Comparison of ENCODE assay signal across 16 cellular contexts in the genomic region with DNA sequence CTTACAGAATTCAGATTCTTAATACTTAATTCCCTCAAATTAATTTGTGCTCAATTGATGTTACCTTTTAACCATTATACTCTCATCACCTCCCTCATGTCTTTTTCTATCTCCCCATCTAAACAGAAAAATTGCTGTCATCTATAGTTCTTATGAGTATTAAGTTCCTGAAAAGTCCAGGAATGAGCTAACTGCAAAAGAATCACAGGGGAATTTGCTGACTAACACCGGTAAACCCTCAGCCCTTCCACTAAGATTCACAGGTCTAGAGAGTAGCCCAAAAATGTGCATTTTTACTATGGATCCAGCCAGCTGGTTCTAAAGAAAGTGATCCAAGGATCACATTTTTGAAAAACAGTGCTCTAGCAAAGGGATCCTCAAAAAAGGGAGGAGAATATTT.
DNase-seq lines count a peak whose midpoint lies in the region; ATAC-seq and TF ChIP-seq lines count a peak whose summit lies in the region.
"Had no signal": no experiment of that assay in that cellular context is flagged by ENCODE, and none has a peak within 500 bp of the region (broad histone marks: within the 10 kb centered on the region; RNA-seq: fewer than 3 reads in every experiment).

No MANE protein-coding gene starts in this region.

- peaks cover 15% of the 10 kb centered on the region for H3K4me1 ChIP-seq in mesodermal cell (ENCODE audit: control insufficient read depth, insufficient read depth, low read length, poor library complexity, severe bottlenecking)
- peaks cover 0 to 8% of the 10 kb centered on the region in 2 donors for H3K4me1 ChIP-seq in adrenal gland (replicated peaks in 1 of 2)
- H3K4me1 ChIP-seq: stomach had no signal

- no peak overlapping the region for H3K4me3 Mint-ChIP-seq in central memory CD8-positive, alpha-beta T cell

- H3K9me3 ChIP-seq in AG04450 (ENCODE audit: control insufficient read depth, insufficient read depth, low read length), result no peaks in the 10 kb centered on the region
- no peaks in the 10 kb centered on the region for H3K9me3 ChIP-seq in mesodermal cell (ENCODE audit: control insufficient read depth, low read length)
- no peaks in the 10 kb centered on the region for H3K9me3 ChIP-seq in adrenal gland (replicated peaks in 1 of 3)
- H3K9me3 ChIP-seq: stomach had no signal

- TF ChIP-seq POLR2A in adrenal gland (IDR thresholded peaks at IDR 0.05), result no peak

- ATAC-seq in central memory CD8-positive, alpha-beta T cell (replicated peaks; ENCODE audit: extremely low read depth, poor library complexity, severe bottlenecking), result no peak
- no peak for ATAC-seq in GM19467 (IDR thresholded peaks at IDR 0.05; ENCODE audit: unreplicated experiment)
- ATAC-seq: HCT116 had no signal

- no peak for DNase-seq in AG04450 (ENCODE audit: low read depth, low spot score)
- DNase-seq in HT1080 (ENCODE audit: low read depth), result peak; percentile 69
- no peak for DNase-seq in central memory CD8-positive, alpha-beta T cell (ENCODE audit: low spot score in 2 of 2)
- DNase-seq in activated CD8-positive, alpha-beta memory T cell treated with anti-CD3 and anti-CD28 coated beads for 24 hours, result no peak
- DNase-seq in adrenal gland, result no peak
- no peak for DNase-seq in NCI-H446 treated with DMSO at 0.1 percent for 48 hours (lab: John Stamatoyannopoulos, UW)
- DNase-seq: activated CD4-positive, CD25-positive, alpha-beta regulatory T cell treated with anti-CD3 and anti-CD28 coated beads, Interleukin-2, amount 50 U/mL, for 72 hours; activated naive CD4-positive, alpha-beta T cell treated with Interleukin-2 at 50 U/mL for 16 hours; effector memory CD4-positive, alpha-beta T cell; MM.1S; NCI-H524 treated with DMSO at 0.1 percent for 48 hours; stomach had no signal

- peaks cover 67% of the 10 kb centered on the region for H3K36me3 Mint-ChIP-seq in central memory CD8-positive, alpha-beta T cell (ENCODE audit: insufficient read depth)

- intact Hi-C loops in adrenal gland (cut with DNase I), result no loop called here

- H3K4me1 Mint-ChIP-seq in central memory CD8-positive, alpha-beta T cell, result no peaks in the 10 kb centered on the region

- peak overlapping the region; percentile 2 for H3K27ac Mint-ChIP-seq in central memory CD8-positive, alpha-beta T cell (ENCODE audit: low read depth)

- H3K27me3 ChIP-seq in AG04450 (ENCODE audit: control insufficient read depth, insufficient read depth, low read length), result no peaks in the 10 kb centered on the region
- no peaks in the 10 kb centered on the region for H3K27me3 ChIP-seq in adrenal gland
- H3K27me3 ChIP-seq: stomach had no signal

- TF ChIP-seq CTCF in AG04450 (IDR thresholded peaks at IDR 0.05; ENCODE audit: low read depth, low read length) (no peak), adrenal gland (IDR thresholded peaks at IDR 0.05) (no peak)

- H3K27ac ChIP-seq in AG04450 (ENCODE audit: low read depth, low read length), result peak overlapping the region; percentile 54
- peak overlapping the region; percentile 79 for H3K27ac ChIP-seq in mesodermal cell (ENCODE audit: low read depth, low read length, severe bottlenecking)
- peak overlapping the region in 1 of 5 donors; percentile 10 for H3K27ac ChIP-seq in adrenal gland
- H3K27ac ChIP-seq: C4-2B, stomach had no signal

- CTCF ChIA-PET in AG04450 (lab: Charles Lee), result interaction anchor here (1.5 to 1.8 kb wide), 2 partner anchors 14 to 19 kb away, joined by 6 read pairs; no protein-coding TSS in a partner anchor

- no peaks in the 10 kb centered on the region for H3K27me3 Mint-ChIP-seq in central memory CD8-positive, alpha-beta T cell

- no peak overlapping the region for H3K4me3 ChIP-seq in AG04450 (ENCODE audit: low read depth, low read length)
- no peak overlapping the region for H3K4me3 ChIP-seq in mesodermal cell (ENCODE audit: extremely low read depth, insufficient read depth, low read length, poor library complexity, severe bottlenecking)
- no peak overlapping the region for H3K4me3 ChIP-seq in adrenal gland
- H3K4me3 ChIP-seq: stomach had no signal

- POLR2A ChIA-PET in AG04450 (lab: Yijun Ruan, JAX), result interaction anchor here (0.6 to 0.7 kb wide), 3 partner anchors 17 to 225 kb away, joined by 4 to 10 read pairs (median 5); no protein-coding TSS in a partner anchor

- H3K36me3 ChIP-seq in mesodermal cell (ENCODE audit: control insufficient read depth, insufficient read depth, low read length) (peaks cover 59% of the 10 kb centered on the region), adrenal gland (replicated peaks in 1 of 2) (peaks cover 0 to 31% of the 10 kb centered on the region in 2 donors)

- WGBS in mesodermal cell (ENCODE audit: insufficient coverage in 2 of 2), 2 experiments, result 60 to 86% methylated on average over 1 of the region's 1 CpG
- WGBS in adrenal gland, 4 donors, result 74 to 84% (median 78%) methylated on average over 1 of the region's 1 CpG

- no peaks in the 10 kb centered on the region for H3K9me3 Mint-ChIP-seq in central memory CD8-positive, alpha-beta T cell
